Comparison of ENCODE assay signal across 19 cellular contexts in genomic region chr2:177721087-177721486, GRCh38.
"Had no signal": no experiment of that assay in that cellular context is flagged by ENCODE, and none has a peak within 500 bp of the region (broad histone marks: within the 10 kb centered on the region; RNA-seq: fewer than 3 reads in every experiment).

No MANE protein-coding gene starts in this region.

- H3K27me3 ChIP-seq: esophagus squamous epithelium, ovary, right atrium auricular region, thyroid gland had no signal

- H3K4me3 ChIP-seq: esophagus squamous epithelium, neural progenitor cell, ovary, right atrium auricular region, smooth muscle cell, suprapubic skin, thyroid gland had no signal

- FAIRE-seq: urothelium cell line had no signal

- H3K36me3 ChIP-seq: esophagus squamous epithelium, neural progenitor cell, ovary, right atrium auricular region, suprapubic skin, thyroid gland had no signal

- H3K9me3 ChIP-seq: esophagus squamous epithelium, ovary, right atrium auricular region, suprapubic skin, thyroid gland had no signal

- H3K4me1 ChIP-seq: esophagus squamous epithelium, neural progenitor cell, suprapubic skin, thyroid gland had no signal

- ATAC-seq: effector memory CD8-positive, alpha-beta T cell; left colon; natural killer cell; stimulated activated effector memory CD8-positive, alpha-beta T cell treated with anti-CD3 and anti-CD28 coated beads, Interleukin-12 subunit alpha, Interleukin-12 subunit beta, amount 100 ng/mL, for 72 hours; stimulated activated naive CD8-positive, alpha-beta T cell treated with anti-CD3 and anti-CD28 coated beads, Interleukin-15, Interleukin-2, amounts not matched to agents 100 U/mL and 50 U/mL, for 24 hours had no signal

- DNase-seq: effector memory CD8-positive, alpha-beta T cell; esophagus squamous epithelium; foreskin fibroblast; immature natural killer cell; left colon; mammary epithelial cell; natural killer cell; nucleus accumbens; ovary; stimulated activated CD4-positive, alpha-beta T cell treated with anti-CD3 and anti-CD28 coated beads, Interleukin-4, amount 100 ng/mL, for 1 hour; stimulated activated CD8-positive, alpha-beta memory T cell treated with anti-CD3 and anti-CD28 coated beads, Interleukin-4, amount 100 ng/mL, for 48 hours; stimulated activated naive CD8-positive, alpha-beta T cell treated with anti-CD3 and anti-CD28 coated beads, Interleukin-15, Interleukin-2, amounts not matched to agents 100 U/mL and 50 U/mL, for 24 hours; thyroid gland had no signal

- H3K27ac ChIP-seq: esophagus squamous epithelium, neural progenitor cell, ovary, right atrium auricular region, suprapubic skin, thyroid gland had no signal
